Comparison of ENCODE assay signal across 9 cellular contexts in the genomic region with DNA sequence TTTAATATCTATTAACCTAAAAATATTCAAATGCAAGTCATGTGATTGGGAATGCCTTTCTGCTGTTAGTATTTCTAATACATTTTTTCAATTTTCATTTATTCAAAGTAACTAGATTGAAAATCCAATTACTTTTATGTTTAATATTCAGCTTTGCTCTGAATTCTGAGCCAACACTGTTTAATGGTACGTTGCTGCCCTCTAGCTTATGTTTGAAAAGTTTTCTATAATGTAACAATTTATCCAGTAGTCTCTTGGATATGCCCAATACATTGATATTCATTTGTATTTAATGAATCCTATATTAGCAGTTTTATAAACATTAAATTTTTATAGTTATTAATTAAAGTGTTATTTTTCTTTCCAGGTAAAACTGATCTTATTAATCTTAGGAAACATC. TPM values are rescaled to one million over a fixed set of nuclear protein-coding genes. Genes with fewer than 3 reads are reported as not detected.
DNase-seq lines count a peak whose midpoint lies in the region; ATAC-seq and TF ChIP-seq lines count a peak whose summit lies in the region.
"Had no signal": no experiment of that assay in that cellular context is flagged by ENCODE, and none has a peak within 500 bp of the region (broad histone marks: within the 10 kb centered on the region; RNA-seq: fewer than 3 reads in every experiment).

No MANE protein-coding gene starts in this region.

- intact Hi-C loops in PC-9 (cut with micrococcal nuclease; ENCODE audit: unreplicated experiment) = no loop called here

- no peak overlapping the region for H3K4ac ChIP-seq in H9 (ENCODE audit: low read depth, low read length)

- no peaks in the 10 kb centered on the region for H3K36me3 ChIP-seq in PC-9 (ENCODE audit: low read depth)

- peaks cover under 1% of the 10 kb centered on the region in 2 experiments; a peak in 1 of 4 replicates for H3K4me1 Mint-ChIP-seq in H9
- H3K4me1 Mint-ChIP-seq: activated B cell treated with CpG ODN at 0.5 μM for 24 hours had no signal

- no peaks in the 10 kb centered on the region for H3K9me2 ChIP-seq in PC-9 (ENCODE audit: insufficient read depth)

- POLR2A ChIA-PET in PC-9 (lab: Charles Lee; ENCODE audit: unreplicated experiment) = no interaction called here

- no peak overlapping the region for H3K14ac ChIP-seq in H9 (ENCODE audit: insufficient read depth, low read length)

- H3K4me2 ChIP-seq in H9 (ENCODE audit: insufficient read depth, insufficient read length, low read length) (no peak overlapping the region), PC-9 (no peak overlapping the region)

- no CpG with 5 or more reads among the region's 1 CpG for WGBS in H9 (ENCODE audit: extremely low coverage, insufficient read length, low lambda C conversion rate)

- no peak overlapping the region for H3T11ph ChIP-seq in H9 (ENCODE audit: low read length)

- DNase-seq in H9 = no peak
- no peak for DNase-seq in PC-9
- DNase-seq in fibroblast of the conjunctiva (ENCODE audit: low read depth) = peak; percentile 4
- DNase-seq in activated CD4-positive, alpha-beta T cell treated with anti-CD3 and anti-CD28 coated beads for 1 hour = no peak
- no peak for DNase-seq in amygdala (lab: John Stamatoyannopoulos, UW)
- no peak for DNase-seq in stimulated activated CD4-positive, alpha-beta T cell treated with anti-CD3 and anti-CD28 coated beads, Interleukin-1b, Interleukin-23, amount 100 ng/mL, for 48 hours
- DNase-seq: activated B cell treated with CpG ODN at 0.5 μM for 24 hours had no signal

- H2AFZ ChIP-seq in H9 (ENCODE audit: low read length) = no peak overlapping the region
- no peak overlapping the region for H2AFZ ChIP-seq in PC-9

- no TSS peak for BruUV-seq in PC-9 (replicated peaks; lab: Mats Ljungman, UMichigan)

- no peak overlapping the region for H2BK20ac ChIP-seq in H9 (ENCODE audit: low read depth, low read length, poor library complexity, severe bottlenecking)

- no peak overlapping the region for H3K9ac ChIP-seq in H9 (ENCODE audit: extremely low read depth, insufficient read length, low read length)

- H3K27me3 Mint-ChIP-seq in H9 (ENCODE audit: low read depth) = no peaks in the 10 kb centered on the region
- H3K27me3 Mint-ChIP-seq: activated B cell treated with CpG ODN at 0.5 μM for 24 hours had no signal

- no peak overlapping the region for H3K27ac Mint-ChIP-seq in H9
- H3K27ac Mint-ChIP-seq: activated B cell treated with CpG ODN at 0.5 μM for 24 hours had no signal

- no peak overlapping the region for H4K91ac ChIP-seq in H9 (ENCODE audit: insufficient read length, low read depth, low read length)

- no peak overlapping the region for H2AK5ac ChIP-seq in H9 (ENCODE audit: insufficient read length, low read length)

- H3K9me3 Mint-ChIP-seq in H9 = peaks cover 0 to 3% of the 10 kb centered on the region in 2 experiments; a peak in 2 of 5 replicates
- H3K9me3 Mint-ChIP-seq: activated B cell treated with CpG ODN at 0.5 μM for 24 hours had no signal

- no peak overlapping the region for H3K4me3 ChIP-seq in PC-9

- no peaks in the 10 kb centered on the region for H3F3A ChIP-seq in PC-9 (ENCODE audit: insufficient read depth, low read depth)

- no peaks in the 10 kb centered on the region for H3K36me3 Mint-ChIP-seq in H9 (ENCODE audit: insufficient read depth in 1 of 3, low read depth in 3 of 3)

- H3K23ac ChIP-seq in H9 (ENCODE audit: insufficient read length, low read depth, low read length) = no peak overlapping the region

- CTCF ChIA-PET in PC-9 (lab: Charles Lee) = interaction anchor here (0.7 kb wide), 1 partner anchor 1463 kb away, joined by 12 read pairs; no protein-coding TSS in a partner anchor

- no peaks in the 10 kb centered on the region for H3K23me2 ChIP-seq in H9 (ENCODE audit: insufficient read length, low read depth, low read length, poor library complexity, severe bottlenecking)

- no peak for ATAC-seq in HG02571 (IDR thresholded peaks at IDR 0.05; ENCODE audit: unreplicated experiment)

- H3K9me3 ChIP-seq in H9 (ENCODE audit: control insufficient read depth, low read depth, low read length) = no peaks in the 10 kb centered on the region
- H3K9me3 ChIP-seq in PC-9 (ENCODE audit: insufficient read depth, low read depth) = no peaks in the 10 kb centered on the region

- H4K5ac ChIP-seq in H9 (ENCODE audit: insufficient read length, low read depth, low read length) = no peak overlapping the region

- H3K27me3 ChIP-seq in H9 (ENCODE audit: insufficient read depth, low read length) (no peaks in the 10 kb centered on the region), PC-9 (ENCODE audit: insufficient read depth, low read depth) (0 out of 2 replicates have a peak, but pooled peaks cover 5% of the 10 kb centered on the region)

- H3K27ac ChIP-seq in 22Rv1 (no peak overlapping the region), H9 (ENCODE audit: insufficient read length, low read depth, low read length) (no peak overlapping the region), PC-9 (no peak overlapping the region)

- no peak overlapping the region for H2BK15ac ChIP-seq in H9 (ENCODE audit: low read depth, low read length)

- H3K4me1 ChIP-seq in H9 (ENCODE audit: insufficient read depth, low read length) = no peaks in the 10 kb centered on the region
- no peaks in the 10 kb centered on the region for H3K4me1 ChIP-seq in PC-9 (replicated peaks; ENCODE audit: insufficient read depth)

- H3K4me3 Mint-ChIP-seq in H9 = no peak overlapping the region
- H3K4me3 Mint-ChIP-seq: activated B cell treated with CpG ODN at 0.5 μM for 24 hours had no signal

- no peak overlapping the region for H2BK5ac ChIP-seq in H9 (ENCODE audit: insufficient read length, low read length)

- peak; percentile 73 for TF ChIP-seq CTCF in 22Rv1 (IDR thresholded peaks at IDR 0.05)
- TF ChIP-seq CTCF in H9 (conservative IDR thresholded peaks at IDR 0.05) = peak; percentile 76
- TF ChIP-seq CTCF in PC-9 (conservative IDR thresholded peaks at IDR 0.05) = peak; percentile 75

- no peak overlapping the region for H3K56ac ChIP-seq in H9 (ENCODE audit: insufficient read length, low read depth, low read length)

- H2BK12ac ChIP-seq in H9 (ENCODE audit: insufficient read length, low read depth, low read length) = no peak overlapping the region

- no peak overlapping the region for H2BK120ac ChIP-seq in H9 (ENCODE audit: low read depth, low read length, poor library complexity, severe bottlenecking)

- no peaks in the 10 kb centered on the region for H3K79me1 ChIP-seq in H9 (ENCODE audit: insufficient read depth, low read depth, low read length, poor library complexity, severe bottlenecking)

- H3K79me2 ChIP-seq in H9 (ENCODE audit: insufficient read depth, low read length) (no peaks in the 10 kb centered on the region), PC-9 (ENCODE audit: low read depth) (no peaks in the 10 kb centered on the region)

- H4K8ac ChIP-seq in H9 (replicated peaks; ENCODE audit: insufficient read length, low read depth, low read length) = no peak overlapping the region

- H3K18ac ChIP-seq in H9 (ENCODE audit: insufficient read length, low read depth, low read length) = no peak overlapping the region

- H4K20me1 ChIP-seq in H9 (ENCODE audit: control insufficient read depth, insufficient read depth, insufficient read length) (no peaks in the 10 kb centered on the region), PC-9 (ENCODE audit: insufficient read depth) (no peaks in the 10 kb centered on the region)

RNA-seq across cellular contexts. Expression of gene LGSN, which starts 47.4 kb away (rescaled TPM):
- 0.13 and 0.22 TPM in 2 replicates for total RNA-seq in H9 (2021)
- total RNA-seq in PC-9 (2021) = not detected in 2 replicates
